In the genomic region with DNA sequence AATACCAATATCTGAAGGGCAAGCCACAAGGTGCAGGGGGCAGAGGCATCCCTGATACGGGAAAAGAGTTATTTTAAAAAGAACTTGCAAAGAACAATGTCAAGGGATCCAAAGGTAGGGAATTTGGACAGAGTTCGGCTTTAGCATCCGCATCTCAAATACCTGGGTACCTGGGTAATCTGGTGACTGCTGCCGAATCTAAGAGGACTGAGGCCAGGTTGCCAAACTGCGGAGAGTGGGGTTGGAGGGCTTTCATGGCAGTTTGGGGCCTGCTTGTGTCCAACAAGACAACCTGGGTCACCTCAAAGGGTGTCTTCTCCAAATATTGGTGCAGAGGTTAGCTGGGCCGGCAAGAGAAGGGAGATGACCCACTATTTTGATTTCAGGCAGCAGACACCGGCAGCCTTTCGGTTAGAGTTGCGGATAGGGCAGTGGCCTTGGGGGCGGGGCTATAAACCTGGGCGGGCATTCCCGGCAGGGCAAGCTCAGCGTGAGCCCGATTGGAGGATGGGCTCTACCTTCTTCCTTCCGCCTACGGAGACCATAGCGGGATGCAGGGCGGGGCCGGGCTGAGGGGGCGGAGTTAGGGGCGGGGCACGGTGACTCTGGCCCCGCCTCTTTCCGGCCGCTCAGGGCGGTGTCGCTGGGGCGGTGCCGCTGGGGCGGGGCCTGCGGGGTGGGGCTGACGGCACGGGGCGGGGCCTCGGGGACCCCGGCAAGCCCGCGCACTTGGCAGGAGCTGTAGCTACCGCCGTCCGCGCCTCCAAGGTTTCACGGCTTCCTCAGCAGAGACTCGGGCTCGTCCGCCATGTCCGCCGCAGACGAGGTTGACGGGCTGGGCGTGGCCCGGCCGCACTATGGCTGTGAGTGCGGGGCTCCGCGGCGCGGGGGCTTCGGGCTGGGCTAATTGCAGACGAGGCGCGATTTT, we compare ENCODE assay signal across 8 cellular contexts. TPM values are rescaled to one million over a fixed set of nuclear protein-coding genes. Genes with fewer than 3 reads are reported as not detected.
A peak's percentile ranks its signal among the peaks of the same experiment; 100 is the strongest.
DNase-seq lines count a peak whose midpoint lies in the region; ATAC-seq and TF ChIP-seq lines count a peak whose summit lies in the region.

A gene with protein sequence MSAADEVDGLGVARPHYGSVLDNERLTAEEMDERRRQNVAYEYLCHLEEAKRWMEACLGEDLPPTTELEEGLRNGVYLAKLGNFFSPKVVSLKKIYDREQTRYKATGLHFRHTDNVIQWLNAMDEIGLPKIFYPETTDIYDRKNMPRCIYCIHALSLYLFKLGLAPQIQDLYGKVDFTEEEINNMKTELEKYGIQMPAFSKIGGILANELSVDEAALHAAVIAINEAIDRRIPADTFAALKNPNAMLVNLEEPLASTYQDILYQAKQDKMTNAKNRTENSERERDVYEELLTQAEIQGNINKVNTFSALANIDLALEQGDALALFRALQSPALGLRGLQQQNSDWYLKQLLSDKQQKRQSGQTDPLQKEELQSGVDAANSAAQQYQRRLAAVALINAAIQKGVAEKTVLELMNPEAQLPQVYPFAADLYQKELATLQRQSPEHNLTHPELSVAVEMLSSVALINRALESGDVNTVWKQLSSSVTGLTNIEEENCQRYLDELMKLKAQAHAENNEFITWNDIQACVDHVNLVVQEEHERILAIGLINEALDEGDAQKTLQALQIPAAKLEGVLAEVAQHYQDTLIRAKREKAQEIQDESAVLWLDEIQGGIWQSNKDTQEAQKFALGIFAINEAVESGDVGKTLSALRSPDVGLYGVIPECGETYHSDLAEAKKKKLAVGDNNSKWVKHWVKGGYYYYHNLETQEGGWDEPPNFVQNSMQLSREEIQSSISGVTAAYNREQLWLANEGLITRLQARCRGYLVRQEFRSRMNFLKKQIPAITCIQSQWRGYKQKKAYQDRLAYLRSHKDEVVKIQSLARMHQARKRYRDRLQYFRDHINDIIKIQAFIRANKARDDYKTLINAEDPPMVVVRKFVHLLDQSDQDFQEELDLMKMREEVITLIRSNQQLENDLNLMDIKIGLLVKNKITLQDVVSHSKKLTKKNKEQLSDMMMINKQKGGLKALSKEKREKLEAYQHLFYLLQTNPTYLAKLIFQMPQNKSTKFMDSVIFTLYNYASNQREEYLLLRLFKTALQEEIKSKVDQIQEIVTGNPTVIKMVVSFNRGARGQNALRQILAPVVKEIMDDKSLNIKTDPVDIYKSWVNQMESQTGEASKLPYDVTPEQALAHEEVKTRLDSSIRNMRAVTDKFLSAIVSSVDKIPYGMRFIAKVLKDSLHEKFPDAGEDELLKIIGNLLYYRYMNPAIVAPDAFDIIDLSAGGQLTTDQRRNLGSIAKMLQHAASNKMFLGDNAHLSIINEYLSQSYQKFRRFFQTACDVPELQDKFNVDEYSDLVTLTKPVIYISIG (N-terminal part only) (plus strand): TSS at position 709 of the 928 bp plus-strand sequence. CDS start 100 bp downstream, at position 809.

- H3K9me3 ChIP-seq in thymus (ENCODE audit: control insufficient read depth), result no peaks in the 10 kb centered on the region

- H3K27ac ChIP-seq in thymus (ENCODE audit: low read depth), result peak within 1 kb of the TSS; percentile 99

- ATAC-seq in HG02588 (IDR thresholded peaks at IDR 0.05; ENCODE audit: unreplicated experiment), result peak; percentile 90
- ATAC-seq in SK-N-SH treated with all-trans-retinoic acid at 6 μM for 48 hours, result peak; percentile 98
- peak; percentile 90 to 95 for ATAC-seq in activated naive CD4-positive, alpha-beta T cell treated with anti-CD3 and anti-CD28 coated beads, Interleukin-2, amount 50 U/mL, for 72 hours

- peaks cover 3% of the 10 kb centered on the region for H3K36me3 ChIP-seq in GM06990 (ENCODE audit: control insufficient read depth, insufficient read depth, low read length)
- H3K36me3 ChIP-seq in thymus (ENCODE audit: control insufficient read depth, insufficient read depth), result peaks cover 13% of the 10 kb centered on the region

- H3K27me3 Mint-ChIP-seq in glutamatergic neuron (ENCODE audit: unreplicated experiment) (peaks cover 2% of the 10 kb centered on the region), osteocyte (ENCODE audit: unreplicated experiment) (no peaks in the 10 kb centered on the region)

- WGBS in thymus, result 6% methylated on average over 62 of the region's 62 CpGs

- no peaks in the 10 kb centered on the region for H3K27me3 ChIP-seq in GM06990 (replicated peaks; ENCODE audit: control insufficient read depth, insufficient read depth, low read length)
- H3K27me3 ChIP-seq in thymus (ENCODE audit: control insufficient read depth, insufficient read depth), result no peaks in the 10 kb centered on the region

- peak within 1 kb of the TSS; percentile 96 to 98 for H3K27ac Mint-ChIP-seq in activated naive CD4-positive, alpha-beta T cell treated with anti-CD3 and anti-CD28 coated beads, Interleukin-2, amount 50 U/mL, for 72 hours
- H3K27ac Mint-ChIP-seq in glutamatergic neuron (ENCODE audit: unreplicated experiment), result peak within 1 kb of the TSS; percentile 86
- peak within 1 kb of the TSS; percentile 93 for H3K27ac Mint-ChIP-seq in osteocyte (ENCODE audit: unreplicated experiment)

- H3K4me1 Mint-ChIP-seq in glutamatergic neuron (ENCODE audit: low read depth, unreplicated experiment), result peaks cover 20% of the 10 kb centered on the region
- H3K4me1 Mint-ChIP-seq in osteocyte (ENCODE audit: unreplicated experiment), result peaks cover 40% of the 10 kb centered on the region

- peak within 1 kb of the TSS; percentile 91 for H3K4me3 Mint-ChIP-seq in glutamatergic neuron (ENCODE audit: unreplicated experiment)
- H3K4me3 Mint-ChIP-seq in osteocyte (ENCODE audit: unreplicated experiment), result peak within 1 kb of the TSS; percentile 89

- TF ChIP-seq CTCF in GM06990 (IDR thresholded peaks at IDR 0.05; ENCODE audit: insufficient read depth, low read length, poor library complexity, severe bottlenecking) (no peak), glutamatergic neuron (IDR thresholded peaks at IDR 0.05; ENCODE audit: partially characterized antibody, unreplicated experiment) (no peak), osteocyte (IDR thresholded peaks at IDR 0.05) (no peak)

- DNase-seq in GM06990 (ENCODE audit: extremely low read depth, insufficient read length) (peak; percentile 93), NCI-H1092 (lab: John Stamatoyannopoulos, UW) (peak; percentile 81), glutamatergic neuron (peak; percentile 98), osteocyte (ENCODE audit: extremely low spot score, unreplicated experiment) (peak; percentile 98)
- DNase-seq in activated naive CD4-positive, alpha-beta T cell treated with anti-CD3 and anti-CD28 coated beads, Interleukin-2, amount 50 U/mL, for 72 hours (ENCODE audit: low spot score in 2 of 2), result peak; percentile 97 to 98

- H3K4me1 ChIP-seq in thymus (ENCODE audit: control insufficient read depth, insufficient read depth, low read length), result peaks cover 8% of the 10 kb centered on the region

- H3K36me3 Mint-ChIP-seq in activated naive CD4-positive, alpha-beta T cell treated with anti-CD3 and anti-CD28 coated beads, Interleukin-2, amount 50 U/mL, for 72 hours, result peaks cover 29 to 40% of the 10 kb centered on the region in 2 donors
- H3K36me3 Mint-ChIP-seq in glutamatergic neuron (ENCODE audit: unreplicated experiment), result peaks cover 5% of the 10 kb centered on the region
- H3K36me3 Mint-ChIP-seq in osteocyte (ENCODE audit: unreplicated experiment), result peaks cover 27% of the 10 kb centered on the region

- peaks cover 0 to 4% of the 10 kb centered on the region in 2 donors for H3K9me3 Mint-ChIP-seq in activated naive CD4-positive, alpha-beta T cell treated with anti-CD3 and anti-CD28 coated beads, Interleukin-2, amount 50 U/mL, for 72 hours
- H3K9me3 Mint-ChIP-seq in glutamatergic neuron (ENCODE audit: unreplicated experiment), result peaks cover 8% of the 10 kb centered on the region
- H3K9me3 Mint-ChIP-seq in osteocyte (ENCODE audit: unreplicated experiment), result no peaks in the 10 kb centered on the region

- H3K4me3 ChIP-seq in GM06990 (replicated peaks; ENCODE audit: low read depth, low read length), result peak within 1 kb of the TSS; percentile 96
- peak within 1 kb of the TSS; percentile 96 for H3K4me3 ChIP-seq in thymus (ENCODE audit: low read length)

TF ChIP-seq in SK-N-SH treated with all-trans-retinoic acid at 6 μM for 48 hours, 23 proteins besides CTCF, POLR2A, EP300 and RAD21 (continues in another document):
- TF ChIP-seq ZFP3 (CRISPR knock-in tag; IDR thresholded peaks at IDR 0.05) (no peak), ZNF8 (CRISPR knock-in tag; IDR thresholded peaks at IDR 0.05) (no peak), CSDC2 (CRISPR knock-in tag; IDR thresholded peaks at IDR 0.05) (no peak), ESRRG (CRISPR knock-in tag; IDR thresholded peaks at IDR 0.05) (no peak), RARB (CRISPR knock-in tag; IDR thresholded peaks at IDR 0.05) (no peak), PPARA (CRISPR knock-in tag; IDR thresholded peaks at IDR 0.05; ENCODE audit: borderline replicate concordance) (no peak), ZNF565 (CRISPR knock-in tag; conservative IDR thresholded peaks at IDR 0.05; ENCODE audit: low read depth) (no peak), BACH2 (CRISPR knock-in tag; IDR thresholded peaks at IDR 0.05; ENCODE audit: borderline replicate concordance) (no peak)
- TF ChIP-seq, protein P1, sequence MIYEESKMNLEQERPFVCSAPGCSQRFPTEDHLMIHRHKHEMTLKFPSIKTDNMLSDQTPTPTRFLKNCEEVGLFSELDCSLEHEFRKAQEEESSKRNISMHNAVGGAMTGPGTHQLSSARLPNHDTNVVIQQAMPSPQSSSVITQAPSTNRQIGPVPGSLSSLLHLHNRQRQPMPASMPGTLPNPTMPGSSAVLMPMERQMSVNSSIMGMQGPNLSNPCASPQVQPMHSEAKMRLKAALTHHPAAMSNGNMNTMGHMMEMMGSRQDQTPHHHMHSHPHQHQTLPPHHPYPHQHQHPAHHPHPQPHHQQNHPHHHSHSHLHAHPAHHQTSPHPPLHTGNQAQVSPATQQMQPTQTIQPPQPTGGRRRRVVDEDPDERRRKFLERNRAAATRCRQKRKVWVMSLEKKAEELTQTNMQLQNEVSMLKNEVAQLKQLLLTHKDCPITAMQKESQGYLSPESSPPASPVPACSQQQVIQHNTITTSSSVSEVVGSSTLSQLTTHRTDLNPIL (CRISPR knock-in tag; IDR thresholded peaks at IDR 0.05; ENCODE audit: low read depth), result no peak

RNA-seq across cellular contexts. Expression of the gene that starts here (rescaled TPM):
- 100 to 1,000 TPM; 185 to 192 TPM for total RNA-seq in activated naive CD4-positive, alpha-beta T cell treated with anti-CD3 and anti-CD28 coated beads, Interleukin-2, amount 50 U/mL, for 72 hours
- total RNA-seq in glutamatergic neuron (ENCODE audit: unreplicated experiment), result 61.1 TPM
- total RNA-seq in osteocyte, result 178 TPM in 2 replicates
- polyA plus RNA-seq in thymus, result 144 TPM

Comparison
In these comparisons a context has a peak if more than half of its experiments do, and no peak if none do; other contexts are left out.
1. Peak in every context shown above with its lines: DNase-seq, ATAC-seq, H3K4me3 ChIP-seq and H3K27ac ChIP-seq.